In the genomic region with DNA sequence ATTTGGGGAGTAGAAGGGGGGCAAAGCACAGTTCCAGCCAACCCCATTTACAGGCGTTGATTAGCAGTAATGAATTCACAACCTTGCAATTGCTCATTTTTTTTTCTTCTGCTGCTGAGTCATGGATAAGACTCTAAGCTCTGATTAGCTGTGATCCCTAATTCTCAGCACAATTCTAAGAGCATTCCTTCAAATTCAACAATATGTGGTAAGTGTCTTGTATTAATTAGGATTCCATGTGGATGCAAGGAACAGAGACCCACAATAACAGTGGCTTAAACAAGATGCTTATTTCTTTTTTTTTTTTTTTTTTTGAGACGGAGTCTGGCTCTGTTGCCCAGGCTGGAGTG, we compare ENCODE assay signal across 2 cellular contexts.
TF ChIP-seq lines count a peak whose summit lies in the region.

No MANE protein-coding gene starts in this region.

TF ChIP-seq in liver, 16 proteins besides CTCF, POLR2A, EP300 and RAD21 (continued from another document):
- no peak for TF ChIP-seq SP1 (IDR thresholded peaks at IDR 0.05)
- no peak for TF ChIP-seq JUND (IDR thresholded peaks at IDR 0.05)

TF ChIP-seq in HepG2, 621 proteins besides CTCF, POLR2A, EP300 and RAD21:
- TF ChIP-seq AFF4 (CRISPR knock-in tag; IDR thresholded peaks at IDR 0.05) = no peak
- TF ChIP-seq PBX3 (CRISPR knock-in tag; IDR thresholded peaks at IDR 0.05; ENCODE audit: borderline replicate concordance) = no peak
- TF ChIP-seq RNF2 (conservative IDR thresholded peaks at IDR 0.05; ENCODE audit: low read depth) = no peak
- no peak for TF ChIP-seq ZNF432 (CRISPR knock-in tag; IDR thresholded peaks at IDR 0.05; ENCODE audit: borderline replicate concordance)
- TF ChIP-seq MAFK (conservative IDR thresholded peaks at IDR 0.05 in 1 of 2, IDR thresholded peaks at IDR 0.05 in 1 of 2; ENCODE audit: low read length in 2 of 2) = no peak
- TF ChIP-seq NCOA5 (CRISPR knock-in tag; IDR thresholded peaks at IDR 0.05) = no peak
- TF ChIP-seq, protein P1, sequence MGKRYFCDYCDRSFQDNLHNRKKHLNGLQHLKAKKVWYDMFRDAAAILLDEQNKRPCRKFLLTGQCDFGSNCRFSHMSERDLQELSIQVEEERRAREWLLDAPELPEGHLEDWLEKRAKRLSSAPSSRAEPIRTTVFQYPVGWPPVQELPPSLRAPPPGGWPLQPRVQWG (CRISPR knock-in tag; IDR thresholded peaks at IDR 0.05; ENCODE audit: borderline replicate concordance, low read depth) = no peak
- no peak for TF ChIP-seq ATF6 (CRISPR knock-in tag; conservative IDR thresholded peaks at IDR 0.05)
- no peak for TF ChIP-seq NR2C2 (CRISPR knock-in tag; IDR thresholded peaks at IDR 0.05; ENCODE audit: borderline replicate concordance)
- no peak for TF ChIP-seq IKZF5 (CRISPR knock-in tag; IDR thresholded peaks at IDR 0.05)
- no peak for TF ChIP-seq ZNF274 (CRISPR knock-in tag; IDR thresholded peaks at IDR 0.05)
- no peak for TF ChIP-seq ZNF615 (CRISPR knock-in tag; IDR thresholded peaks at IDR 0.05; ENCODE audit: borderline replicate concordance)
- TF ChIP-seq KMT2A (CRISPR knock-in tag; IDR thresholded peaks at IDR 0.05) = no peak
TF ChIP-seq in HepG2: peak in this region for 0.
